In genomic region chr19:34707661-34708060, GRCh38 we compare ENCODE assay signal across 24 cellular contexts. TPM values are rescaled to one million over a fixed set of nuclear protein-coding genes. Genes with fewer than 3 reads are reported as not detected.
"Had no signal": no experiment of that assay in that cellular context is flagged by ENCODE, and none has a peak within 500 bp of the region (broad histone marks: within the 10 kb centered on the region; RNA-seq: fewer than 3 reads in every experiment).

No MANE protein-coding gene starts in this region.

- H3K4me3 ChIP-seq: cardiac muscle cell, K562, Peyer's patch had no signal

- H3K27me3 ChIP-seq: brain microvascular endothelial cell, cardiac muscle cell, Peyer's patch had no signal

- H3K9me3 ChIP-seq: Peyer's patch had no signal

- H3K4me1 ChIP-seq: Peyer's patch had no signal

- H3K36me3 ChIP-seq: brain microvascular endothelial cell, cardiac muscle cell, Peyer's patch had no signal

- H3K27ac ChIP-seq: brain microvascular endothelial cell, cardiac muscle cell, Peyer's patch, RWPE1 had no signal

- DNase-seq: activated B cell treated with CpG ODN at 0.5 μM for 24 hours; activated CD4-positive, alpha-beta memory T cell treated with anti-CD3 and anti-CD28 coated beads for 36 hours; activated CD4-positive, alpha-beta T cell treated with anti-CD3 and anti-CD28 coated beads, Interleukin-2, amount 10 ng/mL, durations not matched to agents 7 days and 5 days; activated gamma-delta T cell; activated naive CD4-positive, alpha-beta T cell treated with anti-CD3 and anti-CD28 coated beads for 36 hours; activated T-cell treated with anti-CD3 and anti-CD28 coated beads for 4 hours; activated T-cell treated with anti-CD3 and anti-CD28 coated beads, Interleukin-2, amount 50 U/mL, for 48 hours; amygdala; brain microvascular endothelial cell; Karpas-422; MM.1S; NCI-H1105 treated with DMSO at 0.1 percent for 48 hours; NCI-H1436 treated with DMSO at 0.1 percent for 48 hours; NCI-H1930; NCI-H2171; NCI-H510A treated with DMSO at 0.1 percent for 48 hours; NCI-H82; Peyer's patch; Right ventricle myocardium superior had no signal

- ATAC-seq: activated T-helper 17 cell treated with anti-CD3 and anti-CD28 coated beads, Interleukin-2, amount 50 U/mL, for 72 hours; K562 had no signal

RNA-seq across cellular contexts. Expression of gene SCGB2B2, which starts 30.7 kb away (rescaled TPM):
- total RNA-seq: K562, SK-MEL-5 had no signal
